Comparison of ENCODE assay signal across 1 cellular context in genomic region chr3:181711325-181712135, GRCh38.
A peak's percentile ranks its signal among the peaks of the same experiment; 100 is the strongest.
TF ChIP-seq lines count a peak whose summit lies in the region.

Gene SOX2, plus strand, starts transcription at chr3:181711925. Its CDS starts 436 bp downstream, at chr3:181712361.

TF ChIP-seq in WTC11, 78 proteins besides CTCF, POLR2A, EP300 and RAD21 (continued from another document):
- TF ChIP-seq USF2 (CRISPR knock-in tag; IDR thresholded peaks at IDR 0.05), result peak; percentile 45
- no peak for TF ChIP-seq ZNF232 (CRISPR knock-in tag; IDR thresholded peaks at IDR 0.05)
- TF ChIP-seq ZMAT4 (CRISPR knock-in tag; IDR thresholded peaks at IDR 0.05), result no peak
TF ChIP-seq in WTC11: peak in this region for 6.
